ENCODE assay signal across 16 cellular contexts in genomic region chr6:149563203-149563927, GRCh38. TPM values are rescaled to one million over a fixed set of nuclear protein-coding genes. Genes with fewer than 3 reads are reported as not detected.
DNase-seq lines count a peak whose midpoint lies in the region; ATAC-seq, FAIRE-seq and TF ChIP-seq lines count a peak whose summit lies in the region.
"Had no signal": no experiment of that assay in that cellular context is flagged by ENCODE, and none has a peak within 500 bp of the region (broad histone marks: within the 10 kb centered on the region; RNA-seq: fewer than 3 reads in every experiment).

No MANE protein-coding gene starts in this region.

- H3K4me1 Mint-ChIP-seq in effector memory CD8-positive, alpha-beta T cell (ENCODE audit: low read depth in 2 of 2): peaks cover 5 to 14% of the 10 kb centered on the region in 2 donors
- peaks cover 17% of the 10 kb centered on the region for H3K4me1 Mint-ChIP-seq in CD14-positive monocyte

- TF ChIP-seq POLR2A in H54 (IDR thresholded peaks at IDR 0.05; ENCODE audit: low read depth, low read length) (no peak), adrenal gland (IDR thresholded peaks at IDR 0.05) (no peak), GM12892 (IDR thresholded peaks at IDR 0.05; ENCODE audit: low read depth, low read length) (no peak)

- WGBS in adrenal gland, 4 donors: 46 to 64% (median 54%) methylated on average over 5 of the region's 5 CpGs

- H3K36me3 Mint-ChIP-seq in effector memory CD8-positive, alpha-beta T cell (ENCODE audit: insufficient read depth): peaks cover 11% of the 10 kb centered on the region
- no peaks in the 10 kb centered on the region for H3K36me3 Mint-ChIP-seq in CD14-positive monocyte
- H3K36me3 Mint-ChIP-seq: CD4-positive, CD25-positive, alpha-beta regulatory T cell had no signal

- TF ChIP-seq CTCF in A673 (conservative IDR thresholded peaks at IDR 0.05; ENCODE audit: low read depth, low read length): no peak
- TF ChIP-seq CTCF in adrenal gland (IDR thresholded peaks at IDR 0.05): no peak
- no peak for TF ChIP-seq CTCF in foreskin keratinocyte (conservative IDR thresholded peaks at IDR 0.05)
- no peak for TF ChIP-seq CTCF in CD14-positive monocyte (IDR thresholded peaks at IDR 0.05)

- CTCF ChIA-PET in A673 (lab: Charles Lee): no interaction called here

- H3K9me3 Mint-ChIP-seq in effector memory CD8-positive, alpha-beta T cell: no peaks in the 10 kb centered on the region
- no peaks in the 10 kb centered on the region for H3K9me3 Mint-ChIP-seq in CD14-positive monocyte
- H3K9me3 Mint-ChIP-seq: activated CD4-positive, alpha-beta T cell treated with anti-CD3 and anti-CD28 coated beads, Interleukin-2, amount 10 ng/mL, durations not matched to agents 24 days and 14 days; CD4-positive, CD25-positive, alpha-beta regulatory T cell had no signal

- H3K4me3 ChIP-seq in A673 (ENCODE audit: low read depth, low read length, poor library complexity, severe bottlenecking): no peak overlapping the region
- peak overlapping the region in 1 of 4 donors; percentile 2 for H3K4me3 ChIP-seq in adrenal gland
- H3K4me3 ChIP-seq: dorsolateral prefrontal cortex, right atrium auricular region, upper lobe of right lung had no signal

- DNase-seq in A673 (ENCODE audit: low spot score) (peak; percentile 11), H54 (ENCODE audit: insufficient read length, low spot score) (peak; percentile 41), adrenal gland (peak in 4 of 7 donors; percentile 27 to 51 (median 39)), foreskin keratinocyte (peak; percentile 44 to 70), NCI-H1694 (lab: John Stamatoyannopoulos, UW) (no peak), GM12892 (ENCODE audit: insufficient read length) (no peak), CD14-positive monocyte (ENCODE audit: low spot score) (no peak)
- no peak for DNase-seq in effector memory CD8-positive, alpha-beta T cell
- DNase-seq: activated CD4-positive, alpha-beta T cell treated with anti-CD3 and anti-CD28 coated beads, Interleukin-2, amount 10 ng/mL, durations not matched to agents 24 days and 14 days; activated gamma-delta T cell treated with Interleukin-2 at 50 U/mL for 16 hours; CD4-positive, CD25-positive, alpha-beta regulatory T cell; dorsolateral prefrontal cortex; NCI-H187 treated with DMSO at 0.1 percent for 48 hours; NK-92 treated with Interleukin-12 subunit alpha and Interleukin-12 subunit beta, amount 100 ng/mL, for 24 hours; upper lobe of right lung had no signal

- FAIRE-seq in H54 (lab: Jason Lieb, UNC): no peak
- FAIRE-seq in GM12892 (lab: Jason Lieb, UNC): no peak

- BruUV-seq in A673 (replicated peaks; lab: Mats Ljungman, UMichigan): no TSS peak

- peak; percentile 16 for ATAC-seq in foreskin keratinocyte
- no peak for ATAC-seq in effector memory CD8-positive, alpha-beta T cell (replicated peaks)
- ATAC-seq: upper lobe of right lung had no signal

- POLR2A ChIA-PET in A673 (lab: Charles Lee; ENCODE audit: low non-redundant PET): no interaction called here

- H3K27ac ChIP-seq in A673 (ENCODE audit: low read depth, low read length, poor library complexity, severe bottlenecking) (no peak overlapping the region), adrenal gland (peak overlapping the region in 4 of 5 donors; percentile 17 to 88 (median 70)), foreskin keratinocyte (peak overlapping the region; percentile 70)
- H3K27ac ChIP-seq: dorsolateral prefrontal cortex, right atrium auricular region, upper lobe of right lung had no signal

- H3K27ac Mint-ChIP-seq in effector memory CD8-positive, alpha-beta T cell: no peak overlapping the region
- no peak overlapping the region for H3K27ac Mint-ChIP-seq in CD14-positive monocyte
- H3K27ac Mint-ChIP-seq: activated CD4-positive, alpha-beta T cell treated with anti-CD3 and anti-CD28 coated beads, Interleukin-2, amount 10 ng/mL, durations not matched to agents 24 days and 14 days; CD4-positive, CD25-positive, alpha-beta regulatory T cell had no signal

- H3K36me3 ChIP-seq in A673 (ENCODE audit: insufficient read depth, low read length, poor library complexity, severe bottlenecking): no peaks in the 10 kb centered on the region
- no peaks in the 10 kb centered on the region for H3K36me3 ChIP-seq in adrenal gland (replicated peaks in 1 of 2)
- H3K36me3 ChIP-seq: right atrium auricular region, upper lobe of right lung had no signal

- no peak overlapping the region for H3K4me3 Mint-ChIP-seq in effector memory CD8-positive, alpha-beta T cell
- no peak overlapping the region for H3K4me3 Mint-ChIP-seq in CD14-positive monocyte
- H3K4me3 Mint-ChIP-seq: activated CD4-positive, alpha-beta T cell treated with anti-CD3 and anti-CD28 coated beads, Interleukin-2, amount 10 ng/mL, durations not matched to agents 24 days and 14 days had no signal

- no peaks in the 10 kb centered on the region for H3K4me1 ChIP-seq in A673 (ENCODE audit: insufficient read depth, low read length, poor library complexity, severe bottlenecking)
- H3K4me1 ChIP-seq in adrenal gland (replicated peaks in 1 of 2): peaks cover 4 to 17% of the 10 kb centered on the region in 2 donors
- H3K4me1 ChIP-seq in foreskin keratinocyte: peaks cover 10% of the 10 kb centered on the region

- peaks cover 22% of the 10 kb centered on the region for H3K27me3 ChIP-seq in A673 (replicated peaks; ENCODE audit: insufficient read depth, low read depth, low read length, poor library complexity)
- no peaks in the 10 kb centered on the region for H3K27me3 ChIP-seq in adrenal gland
- no peaks in the 10 kb centered on the region for H3K27me3 ChIP-seq in foreskin keratinocyte
- H3K27me3 ChIP-seq: dorsolateral prefrontal cortex, right atrium auricular region, upper lobe of right lung had no signal

- no peaks in the 10 kb centered on the region for H3K9me3 ChIP-seq in A673 (ENCODE audit: low read depth, low read length, poor library complexity, severe bottlenecking)
- H3K9me3 ChIP-seq in adrenal gland (replicated peaks in 1 of 3): no peaks in the 10 kb centered on the region
- H3K9me3 ChIP-seq: right atrium auricular region, upper lobe of right lung had no signal

- intact Hi-C loops in A673 (cut with micrococcal nuclease; ENCODE audit: unreplicated experiment): loop anchor here (10.0 kb wide), 2 partner anchors 151 to 301 kb away; partner anchors contain the start of genes LATS1 and LRP11
- intact Hi-C loops in adrenal gland (cut with DNase I): no loop called here
- intact Hi-C loops in CD14-positive monocyte (cut with micrococcal nuclease): loop anchor here in 1 of 2 donors (10.0 kb wide), 1 partner anchor 161 kb away; no protein-coding TSS in a partner anchor

- H3K27me3 Mint-ChIP-seq in effector memory CD8-positive, alpha-beta T cell: peaks cover 6 to 10% of the 10 kb centered on the region in 2 donors
- peaks cover 12 to 33% (median 19%) of the 10 kb centered on the region in 3 donors for H3K27me3 Mint-ChIP-seq in CD14-positive monocyte (ENCODE audit: low read depth in 3 of 3)

RNA-seq across cellular contexts. Expression of gene GINM1, which starts 2.8 kb away (rescaled TPM):
- total RNA-seq in A673 (2021) (24.0 and 29.7 TPM in 2 replicates), adrenal gland (10 to 100 TPM; 53.3 to 74.4 (median 57.8) TPM), foreskin keratinocyte (33.5 and 34.1 TPM in 2 replicates)
- polyA plus RNA-seq in adrenal gland (10 to 100 TPM; 21.0 to 69.6 (median 33.0) TPM), foreskin keratinocyte (20.3 and 23.2 TPM in 2 replicates), CD14-positive monocyte (10 to 100 TPM; 42.3 to 44.4 TPM)
- 33.4 TPM for polyA plus RNA-seq in GM12892 (2012; ENCODE audit: missing spikeins)

RNA-seq across cellular contexts. Expression of gene PPIL4, which starts 17.5 kb away (rescaled TPM):
- total RNA-seq in A673 (2021) (40.3 and 43.0 TPM in 2 replicates), adrenal gland (10 to 100 TPM; 17.8 to 56.9 (median 25.8) TPM), foreskin keratinocyte (27.6 and 29.3 TPM in 2 replicates)
- polyA plus RNA-seq in adrenal gland (10 to 100 TPM; 15.1 to 38.6 (median 19.1) TPM), foreskin keratinocyte (11.0 and 13.8 TPM in 2 replicates), CD14-positive monocyte (1 to 10 TPM; 4.4 to 9.2 TPM)
- 17.7 TPM for polyA plus RNA-seq in GM12892 (2012; ENCODE audit: missing spikeins)

Comparison
In these comparisons a context has a peak if more than half of its experiments do, and no peak if none do; other contexts are left out.
1. DNase-seq: peak in A673 (single experiment), H54 (single experiment), adrenal gland (4 of 7) and foreskin keratinocyte (2 of 2); none in effector memory CD8-positive, alpha-beta T cell (0 of 3), NCI-H1694 (single experiment), GM12892 (single experiment) and CD14-positive monocyte (single experiment).